ENCODE assay signal across 1 cellular context in the genomic region with DNA sequence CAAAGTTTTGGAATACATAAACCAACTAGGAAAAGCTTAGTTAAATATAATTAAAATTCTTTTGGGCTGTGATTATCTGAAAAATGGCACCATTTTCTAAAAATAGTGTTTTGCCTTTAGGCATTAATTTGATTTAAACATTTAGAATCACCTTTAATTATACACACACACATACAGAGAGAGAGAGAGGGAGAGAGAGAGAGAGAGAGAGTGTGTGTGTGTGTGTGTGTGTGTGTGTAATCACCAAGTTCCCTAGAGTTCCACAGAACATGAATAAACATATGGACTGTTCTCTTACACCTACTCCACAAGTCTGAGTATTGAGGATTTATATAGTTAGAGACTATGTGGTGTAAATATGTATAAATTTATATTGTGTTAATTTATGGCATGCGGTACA.
TF ChIP-seq lines count a peak whose summit lies in the region.

No MANE protein-coding gene starts in this region.

TF ChIP-seq in IMR-90, 13 proteins besides CTCF, POLR2A, EP300 and RAD21 (continued from another document):
- TF ChIP-seq, protein P1, sequence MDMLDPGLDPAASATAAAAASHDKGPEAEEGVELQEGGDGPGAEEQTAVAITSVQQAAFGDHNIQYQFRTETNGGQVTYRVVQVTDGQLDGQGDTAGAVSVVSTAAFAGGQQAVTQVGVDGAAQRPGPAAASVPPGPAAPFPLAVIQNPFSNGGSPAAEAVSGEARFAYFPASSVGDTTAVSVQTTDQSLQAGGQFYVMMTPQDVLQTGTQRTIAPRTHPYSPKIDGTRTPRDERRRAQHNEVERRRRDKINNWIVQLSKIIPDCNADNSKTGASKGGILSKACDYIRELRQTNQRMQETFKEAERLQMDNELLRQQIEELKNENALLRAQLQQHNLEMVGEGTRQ (IDR thresholded peaks at IDR 0.05; ENCODE audit: low read depth, low read length) = no peak
- TF ChIP-seq RCOR1 (IDR thresholded peaks at IDR 0.05; ENCODE audit: insufficient replicate concordance, low read length) = no peak
- no peak for TF ChIP-seq RFX5 (IDR thresholded peaks at IDR 0.05; ENCODE audit: low read depth, low read length)
